8 cellular contexts compared by ENCODE assay signal in the genomic region with DNA sequence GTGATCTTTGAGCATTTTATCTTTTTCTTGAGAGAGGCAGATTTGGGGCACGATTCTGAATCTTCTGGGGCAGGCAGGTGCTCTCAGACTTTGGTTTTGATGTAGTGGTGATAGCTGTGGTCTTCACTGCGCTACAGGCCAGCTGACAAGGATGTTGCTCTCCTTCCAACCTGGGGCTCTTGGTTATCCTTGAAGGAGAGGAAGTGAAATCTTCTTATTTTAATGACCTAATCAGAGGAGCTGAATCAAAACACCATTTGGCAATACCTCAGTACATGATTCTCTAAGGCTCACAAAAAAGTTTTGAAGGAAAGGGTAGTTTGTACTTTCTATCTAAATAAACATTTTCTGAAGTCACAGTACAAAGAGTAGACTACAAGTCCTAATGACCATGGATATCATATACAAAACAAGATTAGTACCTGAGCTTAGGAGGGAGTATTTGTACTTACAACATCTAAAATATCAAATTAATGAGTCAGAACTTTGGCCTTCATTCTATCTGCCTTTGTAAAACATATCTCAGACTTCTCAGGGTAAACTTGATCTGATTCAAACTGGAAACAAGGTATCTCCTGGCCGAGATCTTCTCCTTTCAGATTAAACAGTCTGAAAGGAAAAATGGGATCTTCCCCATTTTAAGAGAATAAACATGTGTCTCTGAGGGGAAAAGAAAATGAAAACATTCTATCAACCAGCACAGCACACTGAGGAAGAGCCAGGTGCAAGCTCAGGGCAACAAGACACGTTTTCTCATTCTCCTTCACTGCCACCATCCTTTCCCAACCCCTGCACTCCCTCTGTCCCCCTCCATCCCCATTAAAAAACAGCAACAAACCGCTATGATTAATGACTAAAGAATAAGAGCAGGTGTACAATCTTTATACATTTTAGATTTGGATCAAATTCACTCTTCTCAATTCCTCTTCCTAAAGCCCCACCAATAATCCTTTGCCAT.
A peak's percentile ranks its signal among the peaks of the same experiment; 100 is the strongest.
DNase-seq lines count a peak whose midpoint lies in the region; ATAC-seq and TF ChIP-seq lines count a peak whose summit lies in the region.

No MANE protein-coding gene starts in this region.

- no peak for ATAC-seq in GM18868 (IDR thresholded peaks at IDR 0.05; ENCODE audit: unreplicated experiment)
- no peak for ATAC-seq in sciatic nerve

- peak overlapping the region; percentile 51 to 81 for H3K27ac ChIP-seq in SK-N-SH (ENCODE audit: low read depth in 2 of 2, low read length in 1 of 2)

- H3F3A ChIP-seq in SK-N-SH (replicated peaks; ENCODE audit: insufficient read depth): peaks cover 21% of the 10 kb centered on the region

- H3K27me3 Mint-ChIP-seq in HFFc6 (ENCODE audit: insufficient read depth): peaks cover 2% of the 10 kb centered on the region; the same call in 1 of the 2 replicates

- no peak; a peak in 1 of 4 replicates for TF ChIP-seq EP300 in SK-N-SH (IDR thresholded peaks at IDR 0.05; ENCODE audit: borderline replicate concordance in 1 of 2, low read depth in 1 of 2, low read length in 1 of 2)

- no peaks in the 10 kb centered on the region for H3K27me3 ChIP-seq in SK-N-SH (ENCODE audit: insufficient read depth)

- peaks cover 2 to 33% of the 10 kb centered on the region in 2 experiments for H3K4me1 ChIP-seq in SK-N-SH (ENCODE audit: control insufficient read depth in 1 of 2, insufficient read depth in 2 of 2, low read depth in 1 of 2, low read length in 1 of 2)

- POLR2A ChIA-PET in SK-N-SH (lab: Yijun Ruan, JAX): no interaction called here

- H3K36me3 ChIP-seq in SK-N-SH (replicated peaks in 1 of 2; ENCODE audit: control insufficient read depth in 1 of 2, insufficient read depth in 2 of 2, low read length in 1 of 2): no peaks in the 10 kb centered on the region

- H3K9me3 ChIP-seq in SK-N-SH: no peaks in the 10 kb centered on the region

- 50% methylated on average over 5 of the region's 5 CpGs for WGBS in SK-N-SH (ENCODE audit: low lambda C conversion rate)

- no peaks in the 10 kb centered on the region for H3K9me2 ChIP-seq in SK-N-SH

- CTCF ChIA-PET in SK-N-SH (lab: Yijun Ruan, JAX): interaction anchor here (1.1 kb wide), 1 partner anchor 36 kb away, joined by 3 read pairs; no protein-coding TSS in a partner anchor

- intact Hi-C loops in sciatic nerve (cut with DNase I): no loop called here

- no peaks in the 10 kb centered on the region for H3K79me2 ChIP-seq in SK-N-SH (ENCODE audit: insufficient read depth)

- H3K4me1 Mint-ChIP-seq in HFFc6 (ENCODE audit: low read depth): peaks cover 50% of the 10 kb centered on the region

- no peaks in the 10 kb centered on the region for H3K9me3 Mint-ChIP-seq in HFFc6

- H2AFZ ChIP-seq in SK-N-SH (ENCODE audit: low read depth): peak overlapping the region; percentile 33

- H3K36me3 Mint-ChIP-seq in HFFc6 (ENCODE audit: low read depth): no peaks in the 10 kb centered on the region

- peak; percentile 63 for DNase-seq in ELR (ENCODE audit: low read depth)
- no peak for DNase-seq in HFFc6
- DNase-seq in SK-N-SH: no peak
- peak; percentile 58 for DNase-seq in kidney tubule cell (ENCODE audit: low spot score)
- DNase-seq in GM19238 (ENCODE audit: insufficient read length, low spot score): no peak
- DNase-seq in NK-92 (lab: John Stamatoyannopoulos, UW; ENCODE audit: unreplicated experiment): no peak
- no peak for DNase-seq in sciatic nerve (ENCODE audit: low spot score)

- H3K4me2 ChIP-seq in SK-N-SH: peak overlapping the region; percentile 68

- TF ChIP-seq CTCF in HFFc6 (IDR thresholded peaks at IDR 0.05) (no peak), SK-N-SH (IDR thresholded peaks at IDR 0.05) (no peak)

- peak overlapping the region in 1 of 2 experiments; percentile 46; a peak in 2 of 4 replicates for H3K4me3 ChIP-seq in SK-N-SH (ENCODE audit: low read depth in 2 of 2, low read length in 1 of 2)

- no peaks in the 10 kb centered on the region for H4K20me1 ChIP-seq in SK-N-SH (ENCODE audit: insufficient read depth)

- H3K4me3 Mint-ChIP-seq in HFFc6: peak overlapping the region; percentile 79

- H3K9ac ChIP-seq in SK-N-SH: no peak overlapping the region; the same call in 1 of the 2 replicates

- no peak for TF ChIP-seq RAD21 in SK-N-SH (IDR thresholded peaks at IDR 0.05; ENCODE audit: low read length)

- H3K27ac Mint-ChIP-seq in HFFc6: peak overlapping the region; percentile 79

TF ChIP-seq in SK-N-SH, 30 proteins besides CTCF, POLR2A, EP300 and RAD21:
- TF ChIP-seq MXI1 (IDR thresholded peaks at IDR 0.05; ENCODE audit: low read depth, low read length): no peak
- TF ChIP-seq JUND (IDR thresholded peaks at IDR 0.05): peak; percentile 36; the same call in 1 of the 2 replicates
- no peak for TF ChIP-seq GABPA (IDR thresholded peaks at IDR 0.05; ENCODE audit: low read depth)
- no peak for TF ChIP-seq NFIC (IDR thresholded peaks at IDR 0.05; ENCODE audit: borderline replicate concordance)
- TF ChIP-seq FOSL2 (IDR thresholded peaks at IDR 0.05; ENCODE audit: borderline replicate concordance, low read depth): peak; percentile 37; the same call in 1 of the 2 replicates

Comparison
In these comparisons a context has a peak if more than half of its experiments do, and no peak if none do; other contexts are left out.
1. DNase-seq: peak in ELR (single experiment) and kidney tubule cell (single experiment); none in HFFc6 (single experiment), SK-N-SH (single experiment), GM19238 (single experiment), NK-92 (single experiment) and sciatic nerve (single experiment).